In genomic region chr1:115041654-115042053, GRCh38 we compare ENCODE assay signal across 11 cellular contexts. TPM values are rescaled to one million over a fixed set of nuclear protein-coding genes. Genes with fewer than 3 reads are reported as not detected.
DNase-seq lines count a peak whose midpoint lies in the region; ATAC-seq and TF ChIP-seq lines count a peak whose summit lies in the region.
"Had no signal": no experiment of that assay in that cellular context is flagged by ENCODE, and none has a peak within 500 bp of the region (broad histone marks: within the 10 kb centered on the region; RNA-seq: fewer than 3 reads in every experiment).

No MANE protein-coding gene starts in this region.

- DNase-seq in DND-41 (no peak), LNCaP clone FGC (ENCODE audit: low read depth) (peak; percentile 26), T47D (ENCODE audit: low read depth in 1 of 2, low spot score in 1 of 2) (peak; percentile 4 to 55), HPDE6-E6E7 (ENCODE audit: extremely low spot score) (no peak), aorta (no peak), hypothalamus (lab: John Stamatoyannopoulos, UW) (no peak)
- DNase-seq in activated CD8-positive, alpha-beta T cell treated with anti-CD3 and anti-CD28 coated beads for 36 hours = no peak
- DNase-seq: anterior cingulate cortex, NCI-H446 treated with DMSO at 0.1 percent for 48 hours had no signal

- no peak overlapping the region for H3K4me3 ChIP-seq in DND-41 (ENCODE audit: low read depth in 1 of 2, low read length in 2 of 2)
- H3K4me3 ChIP-seq in LNCaP clone FGC (ENCODE audit: low read depth, low read length) = no peak overlapping the region
- no peak overlapping the region for H3K4me3 ChIP-seq in liver (ENCODE audit: low read depth in 1 of 3, low read length in 3 of 3)
- H3K4me3 ChIP-seq in aorta (ENCODE audit: low read length in 2 of 2) = no peak overlapping the region

- POLR2A ChIA-PET in activated CD8-positive, alpha-beta T cell treated with anti-CD3 and anti-CD28 coated beads for 36 hours (lab: Charles Lee) = no interaction called here

- H3K79me2 ChIP-seq in DND-41 (ENCODE audit: insufficient read depth, low read length) = no peaks in the 10 kb centered on the region

- in situ Hi-C loops in T47D (cut with HindIII; ENCODE audit: low pct_unique_long_range_greater_than_20kb, low sequenced_read_pairs) = no loop called here

- no peaks in the 10 kb centered on the region for H3K27me3 Mint-ChIP-seq in activated CD8-positive, alpha-beta T cell treated with anti-CD3 and anti-CD28 coated beads for 36 hours

- H3K9me3 ChIP-seq in DND-41 (ENCODE audit: insufficient read depth, low read length, severe bottlenecking) (no peaks in the 10 kb centered on the region), liver (ENCODE audit: control insufficient read depth in 4 of 4, low read length in 3 of 4) (no peaks in the 10 kb centered on the region), aorta (ENCODE audit: control insufficient read depth, low read length) (no peaks in the 10 kb centered on the region)

- peaks cover 2% of the 10 kb centered on the region for H3K36me3 Mint-ChIP-seq in activated CD8-positive, alpha-beta T cell treated with anti-CD3 and anti-CD28 coated beads for 36 hours (ENCODE audit: low read depth)

- H3K4me1 Mint-ChIP-seq in activated CD8-positive, alpha-beta T cell treated with anti-CD3 and anti-CD28 coated beads for 36 hours (ENCODE audit: low read depth) = no peaks in the 10 kb centered on the region

- H3K9ac ChIP-seq in DND-41 (ENCODE audit: low read depth, low read length) = no peak overlapping the region
- no peak overlapping the region for H3K9ac ChIP-seq in liver (ENCODE audit: low read depth in 1 of 2, low read length in 2 of 2)

- intact Hi-C loops in aorta (cut with DNase I) = no loop called here
- intact Hi-C loops in activated CD8-positive, alpha-beta T cell treated with anti-CD3 and anti-CD28 coated beads for 36 hours (cut with micrococcal nuclease) = no loop called here

- CTCF ChIA-PET in activated CD8-positive, alpha-beta T cell treated with anti-CD3 and anti-CD28 coated beads for 36 hours (lab: Charles Lee) = interaction anchor here (4.1 kb wide), 1 partner anchor 11 kb away, joined by 22 read pairs; no protein-coding TSS in a partner anchor

- no peak overlapping the region for H2AFZ ChIP-seq in DND-41 (ENCODE audit: low read depth, low read length)

- H3K27ac ChIP-seq in DND-41 (ENCODE audit: low read length) (no peak overlapping the region), liver (ENCODE audit: low read depth in 1 of 2, low read length in 2 of 2) (no peak overlapping the region), aorta (ENCODE audit: low read depth in 1 of 2, low read length in 2 of 2) (no peak overlapping the region)

- ATAC-seq in DND-41 (ENCODE audit: insufficient read depth, low read depth) (no peak), aorta (ENCODE audit: low FRiP score) (no peak)
- ATAC-seq in activated CD8-positive, alpha-beta T cell treated with anti-CD3 and anti-CD28 coated beads for 36 hours = no peak

- H3K27me3 ChIP-seq in DND-41 (ENCODE audit: insufficient read depth, low read length, poor library complexity) (peaks cover 5% of the 10 kb centered on the region), liver (ENCODE audit: control insufficient read depth in 4 of 4, insufficient read depth in 4 of 4, low read length in 3 of 4) (peaks cover 0 to 8% (median 0%) of the 10 kb centered on the region in 4 donors), aorta (ENCODE audit: control insufficient read depth in 1 of 2, insufficient read depth in 2 of 2, low read length in 1 of 2) (no peaks in the 10 kb centered on the region)

- no peak overlapping the region for H3K4me2 ChIP-seq in DND-41 (ENCODE audit: insufficient read depth, low read length)

- no peaks in the 10 kb centered on the region for H3K36me3 ChIP-seq in DND-41 (ENCODE audit: insufficient read depth, low read length)
- H3K36me3 ChIP-seq in liver (ENCODE audit: control insufficient read depth in 4 of 4, insufficient read depth in 3 of 4, low read depth in 1 of 4, low read length in 3 of 4) = no peaks in the 10 kb centered on the region
- H3K36me3 ChIP-seq in aorta (ENCODE audit: control insufficient read depth in 1 of 2, insufficient read depth in 2 of 2, low read length in 1 of 2) = peaks cover 0 to 3% of the 10 kb centered on the region in 2 donors

- no peaks in the 10 kb centered on the region for H4K20me1 ChIP-seq in DND-41 (ENCODE audit: insufficient read depth, low read length)

- H3K27ac Mint-ChIP-seq in activated CD8-positive, alpha-beta T cell treated with anti-CD3 and anti-CD28 coated beads for 36 hours = no peak overlapping the region

- peak in 1 of 2 donors; percentile 38 for TF ChIP-seq RAD21 in liver (IDR thresholded peaks at IDR 0.05)

- H3K4me1 ChIP-seq in DND-41 (ENCODE audit: insufficient read depth, low read length) (no peaks in the 10 kb centered on the region), liver (ENCODE audit: control insufficient read depth in 4 of 4, insufficient read depth in 4 of 4, low read length in 3 of 4) (no peaks in the 10 kb centered on the region), aorta (ENCODE audit: control insufficient read depth in 1 of 2, insufficient read depth in 2 of 2, low read length in 2 of 2) (peaks cover 3 to 7% of the 10 kb centered on the region in 2 donors)

- no peak overlapping the region for H3K4me3 Mint-ChIP-seq in activated CD8-positive, alpha-beta T cell treated with anti-CD3 and anti-CD28 coated beads for 36 hours

- TF ChIP-seq CTCF in DND-41 (IDR thresholded peaks at IDR 0.05; ENCODE audit: borderline replicate concordance, extremely low read depth, low read length, poor library complexity, severe bottlenecking) = peak; percentile 13
- peak; percentile 71 for TF ChIP-seq CTCF in LNCaP clone FGC (IDR thresholded peaks at IDR 0.05; ENCODE audit: control insufficient read depth, extremely low read depth, insufficient read depth)
- peak; percentile 2 for TF ChIP-seq CTCF in liver (IDR thresholded peaks at IDR 0.05; ENCODE audit: low read depth, low read length, missing input control)
- no peak for TF ChIP-seq CTCF in activated CD8-positive, alpha-beta T cell treated with anti-CD3 and anti-CD28 coated beads for 36 hours (IDR thresholded peaks at IDR 0.05)

- H3K9me3 Mint-ChIP-seq in activated CD8-positive, alpha-beta T cell treated with anti-CD3 and anti-CD28 coated beads for 36 hours = peaks cover 6% of the 10 kb centered on the region

TF ChIP-seq in liver, 16 proteins besides CTCF, POLR2A, EP300 and RAD21 (continues in another document):
- TF ChIP-seq TAF1 (conservative IDR thresholded peaks at IDR 0.05) = no peak
- TF ChIP-seq ZBTB33 (IDR thresholded peaks at IDR 0.05) = no peak
- no peak for TF ChIP-seq FOXA2 (IDR thresholded peaks at IDR 0.05)
- no peak for TF ChIP-seq JUND (IDR thresholded peaks at IDR 0.05)
- no peak for TF ChIP-seq EGR1 (IDR thresholded peaks at IDR 0.05; ENCODE audit: low read depth in 2 of 2)
- no peak for TF ChIP-seq MAX (IDR thresholded peaks at IDR 0.05)
- no peak for TF ChIP-seq YY1 (IDR thresholded peaks at IDR 0.05)
- no peak for TF ChIP-seq REST (IDR thresholded peaks at IDR 0.05)
- no peak for TF ChIP-seq HNF4G (IDR thresholded peaks at IDR 0.05)
- TF ChIP-seq NR2F2 (IDR thresholded peaks at IDR 0.05) = no peak

RNA-seq across cellular contexts. Expression of gene TSHB, which starts 12.0 kb away (rescaled TPM):
- total RNA-seq in liver = not detected
- polyA plus RNA-seq in liver = not detected
- total RNA-seq in aorta = not detected
- polyA plus RNA-seq in aorta = not detected
- not detected for total RNA-seq in activated CD8-positive, alpha-beta T cell treated with anti-CD3 and anti-CD28 coated beads for 36 hours
- total RNA-seq: pulmonary artery endothelial cell had no signal

RNA-seq across cellular contexts. Expression of gene TSPAN2, which starts 47.6 kb away (rescaled TPM):
- total RNA-seq in liver (1 to 10 TPM in 1 of 2 donors, under 1 TPM in 1; 0.33 to 1.5 TPM), aorta (10 to 100 TPM; 49.5 to 83.0 TPM)
- polyA plus RNA-seq in liver (under 1 TPM; 0.13 to 0.27 TPM), aorta (10 to 100 TPM; 26.2 to 29.4 TPM)
- under 1 TPM; 0.74 to 0.90 TPM for total RNA-seq in activated CD8-positive, alpha-beta T cell treated with anti-CD3 and anti-CD28 coated beads for 36 hours

Comparison
In these comparisons a context has a peak if more than half of its experiments do, and no peak if none do; other contexts are left out.
1. DNase-seq: peak in LNCaP clone FGC (single experiment) and T47D (2 of 2); none in DND-41 (single experiment), HPDE6-E6E7 (single experiment), aorta (0 of 2), hypothalamus (0 of 51) and activated CD8-positive, alpha-beta T cell treated with anti-CD3 and anti-CD28 coated beads for 36 hours (single experiment).
2. RNA of gene TSPAN2, which starts 47.6 kb away (total RNA-seq): 49.5 to 83.0 TPM in aorta; 0.33 to 1.5 TPM in liver and 0.74 to 0.90 TPM in activated CD8-positive, alpha-beta T cell treated with anti-CD3 and anti-CD28 coated beads for 36 hours; every median in the first group is over 10 times any median in the second.